ENCODE assay signal across 8 cellular contexts in genomic region chr2:85418132-85419008, GRCh38. TPM values are rescaled to one million over a fixed set of nuclear protein-coding genes. Genes with fewer than 3 reads are reported as not detected.
DNase-seq lines count a peak whose midpoint lies in the region; ATAC-seq, FAIRE-seq and TF ChIP-seq lines count a peak whose summit lies in the region.

SH2D6 (plus strand) TSS chr2:85418714; CDS start chr2:85429466, 10,752 bp downstream.

- no peak for FAIRE-seq in A549 (lab: Jason Lieb, UNC)
- no peak for FAIRE-seq in bronchial epithelial cell (lab: Jason Lieb, UNC)

- no peak for TF ChIP-seq RAD21 in A549 (conservative IDR thresholded peaks at IDR 0.05 in 1 of 2, IDR thresholded peaks at IDR 0.05 in 1 of 2)

- peaks cover 60% of the 10 kb centered on the region for H3K4me1 ChIP-seq in A549

- H3K27me3 Mint-ChIP-seq in immature natural killer cell (ENCODE audit: low read depth in 3 of 3) = peaks cover 5 to 13% (median 7%) of the 10 kb centered on the region in 3 donors

- no peaks in the 10 kb centered on the region for H3K9me3 Mint-ChIP-seq in immature natural killer cell

- no peaks in the 10 kb centered on the region for H3K27me3 ChIP-seq in WERI-Rb-1 (ENCODE audit: insufficient read depth, low read depth, severe bottlenecking)
- H3K27me3 ChIP-seq in bronchial epithelial cell (ENCODE audit: control insufficient read depth, insufficient read depth, low read length) = no peaks in the 10 kb centered on the region

- H3K4me3 ChIP-seq in A549 = peak within 1 kb of the TSS; percentile 59
- H3K4me3 ChIP-seq in WERI-Rb-1 (ENCODE audit: low read depth, low read length) = peak within 1 kb of the TSS; percentile 60
- peak within 1 kb of the TSS; percentile 44 for H3K4me3 ChIP-seq in bronchial epithelial cell (ENCODE audit: low read depth, low read length)

- DNase-seq in A549 (ENCODE audit: low read depth in 1 of 2, low spot score in 1 of 2) = peak; percentile 93
- DNase-seq in NCI-H2107 treated with DMSO at 0.1 percent for 48 hours (lab: John Stamatoyannopoulos, UW; ENCODE audit: unreplicated experiment) = peak; percentile 24
- DNase-seq in WERI-Rb-1 = peak; percentile 84
- peak; percentile 47 for DNase-seq in bronchial epithelial cell (ENCODE audit: low read depth)
- DNase-seq in immature natural killer cell = peak; percentile 76 to 80 (median 79)
- peak; percentile 64 for DNase-seq in smooth muscle cell of the brain vasculature (ENCODE audit: low read depth, low spot score)

- ATAC-seq in A549 (peak; percentile 57 to 74), GM18517 (IDR thresholded peaks at IDR 0.05; ENCODE audit: unreplicated experiment) (peak; percentile 82), HG02981 (IDR thresholded peaks at IDR 0.05; ENCODE audit: unreplicated experiment) (peak; percentile 87)

- H3K27ac Mint-ChIP-seq in immature natural killer cell = peak within 1 kb of the TSS; percentile 83 to 97 (median 94)

- H3K4me3 Mint-ChIP-seq in immature natural killer cell = peak within 1 kb of the TSS; percentile 92 to 98 (median 96)

- H3K4me2 ChIP-seq in A549 = peak within 1 kb of the TSS; percentile 93

- H3K9me3 ChIP-seq in A549 (no peaks in the 10 kb centered on the region), WERI-Rb-1 (ENCODE audit: severe bottlenecking) (no peaks in the 10 kb centered on the region)

- POLR2A ChIA-PET in A549 (lab: Yijun Ruan, JAX) = interaction anchor here (0.6 to 11.7 kb wide), 11 partner anchors 19 to 197 kb away, joined by 3 to 261 read pairs (median 3); partner anchors contain the start of genes GGCX, MAT2A, RNF181 and TMEM150A

- H3K4me1 Mint-ChIP-seq in immature natural killer cell = peaks cover 42 to 45% of the 10 kb centered on the region in 2 donors

- no peaks in the 10 kb centered on the region for H3K36me3 Mint-ChIP-seq in immature natural killer cell

- TF ChIP-seq CTCF in A549 (IDR thresholded peaks at IDR 0.05) = no peak
- no peak for TF ChIP-seq CTCF in WERI-Rb-1 (IDR thresholded peaks at IDR 0.05; ENCODE audit: low read depth, low read length)
- no peak for TF ChIP-seq CTCF in bronchial epithelial cell (IDR thresholded peaks at IDR 0.05; ENCODE audit: insufficient read depth, low read length, severe bottlenecking)

- WGBS in A549 (ENCODE audit: missing lambda C conversion rate) = 6% methylated on average over 39 of the region's 57 CpGs

- H3K36me3 ChIP-seq in WERI-Rb-1 (no peaks in the 10 kb centered on the region), bronchial epithelial cell (ENCODE audit: control insufficient read depth, insufficient read depth, low read length) (no peaks in the 10 kb centered on the region)

- TF ChIP-seq POLR2A in A549 (IDR thresholded peaks at IDR 0.05; ENCODE audit: low read length) = peak; percentile 42

- TF ChIP-seq EP300 in A549 (IDR thresholded peaks at IDR 0.05) = no peak

- H3K27ac ChIP-seq in A549 (peak within 1 kb of the TSS; percentile 96 to 98), WERI-Rb-1 (peak within 1 kb of the TSS; percentile 98)

- CTCF ChIA-PET in A549 (lab: Yijun Ruan, JAX) = interaction anchor here (0.6 to 41.9 kb wide), 8 partner anchors 9 to 187 kb away, joined by 3 to 1185 read pairs (median 8); partner anchors contain the start of genes ELMOD3, GGCX, MAT2A and RETSAT

TF ChIP-seq in A549, 52 proteins besides CTCF, POLR2A, EP300 and RAD21 (continues in another document):
- TF ChIP-seq EHF (CRISPR knock-in tag; IDR thresholded peaks at IDR 0.05) (peak; percentile 77; the same call in 1 of the 2 replicates), KDM5A (IDR thresholded peaks at IDR 0.05) (no peak), HEYL (CRISPR knock-in tag; IDR thresholded peaks at IDR 0.05) (peak; percentile 77; the same call in 1 of the 2 replicates), MAFK (IDR thresholded peaks at IDR 0.05; ENCODE audit: partially characterized antibody) (no peak), JUN (IDR thresholded peaks at IDR 0.05) (peak; percentile 35 to 81; a peak in 3 of 5 replicates), RNF2 (IDR thresholded peaks at IDR 0.05; ENCODE audit: borderline replicate concordance, low read depth) (peak; percentile 88; the same call in 1 of the 2 replicates), MAZ (IDR thresholded peaks at IDR 0.05; ENCODE audit: borderline replicate concordance, low read depth, low read length) (peak; percentile 19; the same call in 1 of the 2 replicates), USF2 (IDR thresholded peaks at IDR 0.05) (no peak), RFX5 (IDR thresholded peaks at IDR 0.05) (no peak), RARB (CRISPR knock-in tag; IDR thresholded peaks at IDR 0.05) (no peak), FOXS1 (CRISPR knock-in tag; IDR thresholded peaks at IDR 0.05) (no peak), ZFP36 (IDR thresholded peaks at IDR 0.05; ENCODE audit: borderline replicate concordance, partially characterized antibody) (no peak), PHF8 (IDR thresholded peaks at IDR 0.05; ENCODE audit: borderline replicate concordance, low read depth) (peak; percentile 87), SMC3 (IDR thresholded peaks at IDR 0.05) (no peak), ZNF302 (CRISPR knock-in tag; IDR thresholded peaks at IDR 0.05) (no peak), HOXA7 (CRISPR knock-in tag; IDR thresholded peaks at IDR 0.05) (peak; percentile 55; the same call in 1 of the 2 replicates), TP53 (CRISPR knock-in tag; IDR thresholded peaks at IDR 0.05) (no peak), GATA3 (IDR thresholded peaks at IDR 0.05; ENCODE audit: borderline replicate concordance) (no peak), RCOR1 (IDR thresholded peaks at IDR 0.05; ENCODE audit: low read depth, low read length) (no peak), ESRRA (IDR thresholded peaks at IDR 0.05; ENCODE audit: borderline replicate concordance, low read length) (no peak), CBX2 (IDR thresholded peaks at IDR 0.05; ENCODE audit: borderline replicate concordance, low read depth) (no peak), EHMT2 (IDR thresholded peaks at IDR 0.05; ENCODE audit: low read depth) (no peak), HES2 (IDR thresholded peaks at IDR 0.05) (no peak), MYC (IDR thresholded peaks at IDR 0.05; ENCODE audit: borderline replicate concordance, low read length) (peak; percentile 88; the same call in 1 of the 2 replicates), HOXB5 (CRISPR knock-in tag; IDR thresholded peaks at IDR 0.05) (peak; percentile 77; the same call in 1 of the 2 replicates), SREBF2 (IDR thresholded peaks at IDR 0.05) (no peak), CEBPB (IDR thresholded peaks at IDR 0.05) (peak; percentile 75 to 86), CHD2 (IDR thresholded peaks at IDR 0.05; ENCODE audit: low read length, partially characterized antibody) (no peak), BHLHE40 (IDR thresholded peaks at IDR 0.05; ENCODE audit: low read depth, low read length) (no peak), JUNB (IDR thresholded peaks at IDR 0.05) (no peak), NFE2L2 (conservative IDR thresholded peaks at IDR 0.05; ENCODE audit: low read length) (no peak), POLR2AphosphoS2 (conservative IDR thresholded peaks at IDR 0.05; ENCODE audit: low read length) (no peak), FOSB (CRISPR knock-in tag; IDR thresholded peaks at IDR 0.05) (no peak), HDAC2 (IDR thresholded peaks at IDR 0.05) (peak; percentile 46; the same call in 1 of the 2 replicates), ZC3H11A (IDR thresholded peaks at IDR 0.05) (no peak), FOSL2 (IDR thresholded peaks at IDR 0.05) (no peak), FOSL2 (CRISPR knock-in tag; IDR thresholded peaks at IDR 0.05) (no peak)
- TF ChIP-seq, protein P1, sequence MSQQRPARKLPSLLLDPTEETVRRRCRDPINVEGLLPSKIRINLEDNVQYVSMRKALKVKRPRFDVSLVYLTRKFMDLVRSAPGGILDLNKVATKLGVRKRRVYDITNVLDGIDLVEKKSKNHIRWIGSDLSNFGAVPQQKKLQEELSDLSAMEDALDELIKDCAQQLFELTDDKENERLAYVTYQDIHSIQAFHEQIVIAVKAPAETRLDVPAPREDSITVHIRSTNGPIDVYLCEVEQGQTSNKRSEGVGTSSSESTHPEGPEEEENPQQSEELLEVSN (IDR thresholded peaks at IDR 0.05; ENCODE audit: borderline replicate concordance, low read depth) = peak; percentile 69; the same call in 1 of the 2 replicates
- TF ChIP-seq, protein P2, sequence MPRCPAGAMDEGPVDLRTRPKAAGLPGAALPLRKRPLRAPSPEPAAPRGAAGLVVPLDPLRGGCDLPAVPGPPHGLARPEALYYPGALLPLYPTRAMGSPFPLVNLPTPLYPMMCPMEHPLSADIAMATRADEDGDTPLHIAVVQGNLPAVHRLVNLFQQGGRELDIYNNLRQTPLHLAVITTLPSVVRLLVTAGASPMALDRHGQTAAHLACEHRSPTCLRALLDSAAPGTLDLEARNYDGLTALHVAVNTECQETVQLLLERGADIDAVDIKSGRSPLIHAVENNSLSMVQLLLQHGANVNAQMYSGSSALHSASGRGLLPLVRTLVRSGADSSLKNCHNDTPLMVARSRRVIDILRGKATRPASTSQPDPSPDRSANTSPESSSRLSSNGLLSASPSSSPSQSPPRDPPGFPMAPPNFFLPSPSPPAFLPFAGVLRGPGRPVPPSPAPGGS (IDR thresholded peaks at IDR 0.05) = peak; percentile 61; the same call in 1 of the 3 replicates

RNA-seq across cellular contexts. Expression of gene SH2D6, which starts in this region (rescaled TPM):
- 1.3 and 1.8 TPM in 2 replicates for polyA plus RNA-seq in A549 (2011; rRNA removed)
- 0.48 and 0.69 TPM in 2 replicates for polyA plus RNA-seq in A549 (2012; cell fraction: cytosol; rRNA removed)
- polyA plus RNA-seq in A549 (2012; cell fraction: nucleus; rRNA removed) = 2.1 and 3.2 TPM in 2 replicates
- 1.4 to 1.5 TPM (median 1.4 TPM) in 3 replicates for polyA plus RNA-seq in A549 (2017; fragmentation: RNase III; extraction: RNeasy Plus Mini Kit Qiagen cat#74134 plus additional on column Dnase treatment)
- polyA minus RNA-seq in A549 (2011; rRNA and poly(A)+ RNA removed) = 0.83 and 1.9 TPM in 2 replicates
- 0.13 TPM in 1 of 2 replicates, not detected in the other for total RNA-seq in bronchial epithelial cell
- not detected for polyA plus RNA-seq in immature natural killer cell

Comparison
In these comparisons a context has a peak if more than half of its experiments do, and no peak if none do; other contexts are left out.
1. Peak in every context shown above with its lines: DNase-seq, ATAC-seq, H3K4me3 ChIP-seq and H3K27ac ChIP-seq.
2. Peak in DNase-seq and H3K4me3 ChIP-seq in bronchial epithelial cell; RNA of the gene not detected or under 1 TPM.
3. Peak in DNase-seq in immature natural killer cell; RNA of the gene not detected or under 1 TPM.
4. DNase-seq: peak in every context shown above with its lines; median percentile 93 in A549; 84 in WERI-Rb-1; 79 in immature natural killer cell; 64 in smooth muscle cell of the brain vasculature; 47 in bronchial epithelial cell; 24 in NCI-H2107 treated with DMSO at 0.1 percent for 48 hours.